In the genomic region with DNA sequence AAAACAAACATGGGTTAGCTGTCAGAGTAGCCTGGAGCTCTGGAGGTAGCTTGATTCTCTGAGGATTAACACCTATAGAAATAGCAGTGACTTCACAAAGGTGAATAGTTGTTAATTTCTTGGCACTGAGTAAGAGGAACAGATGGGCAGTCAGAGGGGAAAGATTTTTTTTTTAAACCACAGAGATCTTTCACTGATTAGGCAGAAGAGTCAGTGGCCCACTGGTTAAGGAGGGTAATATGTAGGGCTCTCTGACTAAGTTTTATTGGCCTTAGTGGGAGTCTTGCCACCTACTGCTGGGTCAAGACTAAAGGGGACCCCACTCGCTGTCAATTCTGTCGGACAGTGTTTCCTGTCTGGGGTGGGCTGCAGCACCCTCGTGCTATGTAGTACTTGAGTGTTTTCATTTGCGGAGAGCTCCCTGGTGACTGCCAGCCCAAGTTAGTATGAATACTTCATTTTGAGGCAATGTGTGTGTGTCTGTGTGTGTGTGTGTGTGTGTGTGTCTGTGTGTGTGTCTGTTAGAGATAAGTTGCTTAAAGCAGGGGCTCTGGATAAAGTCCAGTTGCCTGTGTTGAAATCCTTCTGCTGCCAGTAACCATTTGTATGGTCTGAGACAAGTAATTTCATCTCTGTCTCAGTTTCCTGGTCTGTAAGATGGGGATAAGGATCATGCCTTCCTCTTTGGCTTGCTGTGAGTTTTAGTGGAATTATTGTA, we compare ENCODE assay signal across 8 cellular contexts.
DNase-seq lines count a peak whose midpoint lies in the region; ATAC-seq lines count a peak whose summit lies in the region.

No MANE protein-coding gene starts in this region.

- ATAC-seq in GM19438 (IDR thresholded peaks at IDR 0.05; ENCODE audit: low read depth, unreplicated experiment) (peak; percentile 31), HG03460 (IDR thresholded peaks at IDR 0.05; ENCODE audit: unreplicated experiment) (peak; percentile 45)
- peak; percentile 59 for ATAC-seq in stimulated activated naive CD8-positive, alpha-beta T cell treated with anti-CD3 and anti-CD28 coated beads, Interleukin-15, Interleukin-2, amounts not matched to agents 100 U/mL and 50 U/mL, for 24 hours

- DNase-seq in Daoy (ENCODE audit: low read depth) (peak; percentile 63), glomerular visceral epithelial cell (ENCODE audit: extremely low spot score) (peak; percentile 80), NCI-H2029 (lab: John Stamatoyannopoulos, UW) (no peak), NCI-H187 treated with DMSO at 0.1 percent for 48 hours (lab: John Stamatoyannopoulos, UW) (no peak)
- DNase-seq in activated CD4-positive, CD25-positive, alpha-beta regulatory T cell treated with anti-CD3 and anti-CD28 coated beads, Interleukin-2, amount 50 U/mL, for 72 hours: peak; percentile 49
- DNase-seq in stimulated activated naive CD8-positive, alpha-beta T cell treated with anti-CD3 and anti-CD28 coated beads, Interleukin-15, Interleukin-2, amounts not matched to agents 100 U/mL and 50 U/mL, for 24 hours: peak; percentile 32

Comparison
In these comparisons a context has a peak if more than half of its experiments do, and no peak if none do; other contexts are left out.
1. DNase-seq: peak in Daoy (single experiment), activated CD4-positive, CD25-positive, alpha-beta regulatory T cell treated with anti-CD3 and anti-CD28 coated beads, Interleukin-2, amount 50 U/mL, for 72 hours (single experiment), glomerular visceral epithelial cell (single experiment) and stimulated activated naive CD8-positive, alpha-beta T cell treated with anti-CD3 and anti-CD28 coated beads, Interleukin-15, Interleukin-2, amounts not matched to agents 100 U/mL and 50 U/mL, for 24 hours (single experiment); none in NCI-H2029 (single experiment) and NCI-H187 treated with DMSO at 0.1 percent for 48 hours (single experiment).
2. Peak in every context shown above with its lines, with median percentiles within 50 percentile points of each other: ATAC-seq.